ENCODE assay signal across 8 cellular contexts in the genomic region with DNA sequence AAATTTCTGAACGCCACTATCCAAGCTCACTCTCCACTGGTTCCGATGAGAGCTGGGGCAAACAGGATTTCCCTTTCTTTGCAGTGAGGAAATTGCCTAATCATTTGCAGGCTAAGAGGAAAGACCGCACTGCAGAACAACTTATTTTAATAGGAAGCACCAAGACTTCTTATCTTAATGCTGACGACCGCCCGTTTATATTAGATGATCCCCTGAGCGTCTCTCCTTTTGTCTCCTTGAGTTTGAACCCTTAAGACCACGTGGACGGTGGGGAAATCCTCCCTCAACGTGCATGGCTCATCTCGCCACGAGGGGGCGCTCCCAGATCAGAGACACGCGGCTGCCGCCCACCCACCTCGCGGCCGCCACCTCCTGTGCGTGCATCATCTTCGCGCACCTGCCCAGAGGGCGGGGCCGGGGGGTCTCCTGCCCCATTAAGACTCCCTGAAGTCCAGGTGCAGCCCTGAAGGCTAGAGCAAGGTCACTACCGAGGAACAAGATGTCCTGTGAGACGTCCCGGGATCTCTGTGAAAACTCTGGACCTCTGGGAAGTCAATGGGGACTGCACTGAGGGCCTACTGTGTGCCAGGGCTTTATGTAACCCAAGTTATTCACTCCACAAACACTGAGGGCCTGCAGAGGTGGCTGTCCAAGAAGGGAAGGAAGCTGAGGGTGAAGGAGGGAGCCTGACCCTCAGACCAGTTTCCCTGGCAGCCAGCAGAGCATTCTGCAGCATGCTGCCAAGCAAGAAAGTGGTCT. TPM values are rescaled to one million over a fixed set of nuclear protein-coding genes. Genes with fewer than 3 reads are reported as not detected.
A peak's percentile ranks its signal among the peaks of the same experiment; 100 is the strongest.
DNase-seq lines count a peak whose midpoint lies in the region; ATAC-seq and TF ChIP-seq lines count a peak whose summit lies in the region.

No MANE protein-coding gene starts in this region.

- peaks cover 32% of the 10 kb centered on the region for H3K4me1 Mint-ChIP-seq in neural progenitor cell
- peaks cover 20% of the 10 kb centered on the region for H3K4me1 Mint-ChIP-seq in stimulated activated naive CD8-positive, alpha-beta T cell treated with anti-CD3 and anti-CD28 coated beads, Interleukin-15, Interleukin-2, amounts not matched to agents 100 ng/mL and 50 ng/mL, for 24 hours (ENCODE audit: low read depth)

- H3K36me3 Mint-ChIP-seq in neural progenitor cell = no peaks in the 10 kb centered on the region
- H3K36me3 Mint-ChIP-seq in stimulated activated naive CD8-positive, alpha-beta T cell treated with anti-CD3 and anti-CD28 coated beads, Interleukin-15, Interleukin-2, amounts not matched to agents 100 ng/mL and 50 ng/mL, for 24 hours (ENCODE audit: low read depth) = no peaks in the 10 kb centered on the region

- no peak for TF ChIP-seq POLR2A in Peyer's patch (IDR thresholded peaks at IDR 0.05)

- peak overlapping the region; percentile 48 for H2AFZ ChIP-seq in neural progenitor cell (replicated peaks)

- no peaks in the 10 kb centered on the region for H3K27me3 Mint-ChIP-seq in neural progenitor cell (ENCODE audit: insufficient read depth, low read depth)
- peaks cover 28% of the 10 kb centered on the region for H3K27me3 Mint-ChIP-seq in stimulated activated naive CD8-positive, alpha-beta T cell treated with anti-CD3 and anti-CD28 coated beads, Interleukin-15, Interleukin-2, amounts not matched to agents 100 ng/mL and 50 ng/mL, for 24 hours

- peak; percentile 68 to 92 (median 80) for TF ChIP-seq CTCF in Peyer's patch (IDR thresholded peaks at IDR 0.05)
- peak; percentile 86 for TF ChIP-seq CTCF in fibroblast of the aortic adventitia (IDR thresholded peaks at IDR 0.05; ENCODE audit: insufficient read depth, low read length)
- TF ChIP-seq CTCF in neural progenitor cell (IDR thresholded peaks at IDR 0.05) = peak; percentile 88

- H3K27me3 ChIP-seq in Peyer's patch = no peaks in the 10 kb centered on the region
- peaks cover 19% of the 10 kb centered on the region for H3K27me3 ChIP-seq in neural progenitor cell

- H3K27ac Mint-ChIP-seq in neural progenitor cell = peak overlapping the region; percentile 61
- H3K27ac Mint-ChIP-seq in stimulated activated naive CD8-positive, alpha-beta T cell treated with anti-CD3 and anti-CD28 coated beads, Interleukin-15, Interleukin-2, amounts not matched to agents 100 ng/mL and 50 ng/mL, for 24 hours = peak overlapping the region; percentile 77

- peak overlapping the region; percentile 68 for H3K4me2 ChIP-seq in neural progenitor cell

- peak overlapping the region; percentile 9 for H3K4me3 Mint-ChIP-seq in neural progenitor cell
- H3K4me3 Mint-ChIP-seq in stimulated activated naive CD8-positive, alpha-beta T cell treated with anti-CD3 and anti-CD28 coated beads, Interleukin-15, Interleukin-2, amounts not matched to agents 100 ng/mL and 50 ng/mL, for 24 hours = peak overlapping the region; percentile 60

- H3K4me3 ChIP-seq in Peyer's patch (no peak overlapping the region), fibroblast of the aortic adventitia (ENCODE audit: low read depth, low read length) (no peak overlapping the region), neural progenitor cell (peak overlapping the region; percentile 26)

- H3K4me1 ChIP-seq in Peyer's patch (no peaks in the 10 kb centered on the region), neural progenitor cell (peaks cover 28% of the 10 kb centered on the region)

- H3K27ac ChIP-seq in Peyer's patch (peak overlapping the region in 1 of 4 donors; percentile 14), neural progenitor cell (no peak overlapping the region)

- no peaks in the 10 kb centered on the region for H4K20me1 ChIP-seq in neural progenitor cell (ENCODE audit: low read depth)

- H3K79me2 ChIP-seq in neural progenitor cell (ENCODE audit: low read depth) = no peaks in the 10 kb centered on the region

- H3K36me3 ChIP-seq in Peyer's patch (no peaks in the 10 kb centered on the region), neural progenitor cell (no peaks in the 10 kb centered on the region)

- no peak for ATAC-seq in GM19397 (IDR thresholded peaks at IDR 0.05; ENCODE audit: unreplicated experiment)

- no peaks in the 10 kb centered on the region for H3K9me3 Mint-ChIP-seq in neural progenitor cell
- H3K9me3 Mint-ChIP-seq in stimulated activated naive CD8-positive, alpha-beta T cell treated with anti-CD3 and anti-CD28 coated beads, Interleukin-15, Interleukin-2, amounts not matched to agents 100 ng/mL and 50 ng/mL, for 24 hours = no peaks in the 10 kb centered on the region

- peaks cover 12% of the 10 kb centered on the region for H3F3A ChIP-seq in neural progenitor cell (ENCODE audit: low read depth)

- no peak overlapping the region for H3K9ac ChIP-seq in neural progenitor cell

- DNase-seq in ELF-1 (ENCODE audit: low read depth, low spot score) (peak; percentile 91), HuH-7 (ENCODE audit: low spot score) (peak; percentile 85), Peyer's patch (peak; percentile 79 to 89 (median 84)), fibroblast of the aortic adventitia (ENCODE audit: low read depth) (peak; percentile 64), neural progenitor cell (ENCODE audit: low spot score) (peak; percentile 90)
- DNase-seq in activated T-helper 1 cell treated with anti-CD3 and anti-CD28 coated beads, Interleukin-2, amount 50 U/mL, for 16 hours (ENCODE audit: low read depth in 1 of 2, low spot score in 1 of 2) = peak; percentile 47 to 69

- no peaks in the 10 kb centered on the region for H3K9me3 ChIP-seq in Peyer's patch
- no peaks in the 10 kb centered on the region for H3K9me3 ChIP-seq in neural progenitor cell (ENCODE audit: low read depth)

RNA-seq across cellular contexts. Expression of a gene that starts 28.2 kb away (rescaled TPM):
- not detected for total RNA-seq in Peyer's patch
- not detected in 2 replicates for total RNA-seq in fibroblast of the aortic adventitia (ENCODE audit: low replicate concordance)
- 0.12 and 0.30 TPM in 2 replicates for total RNA-seq in neural progenitor cell (ENCODE audit: low replicate concordance)
